Comparison of ENCODE assay signal across 9 cellular contexts in genomic region chr18:58525928-58526424, GRCh38.
DNase-seq lines count a peak whose midpoint lies in the region; ATAC-seq and TF ChIP-seq lines count a peak whose summit lies in the region.
"Had no signal": no experiment of that assay in that cellular context is flagged by ENCODE, and none has a peak within 500 bp of the region (broad histone marks: within the 10 kb centered on the region; RNA-seq: fewer than 3 reads in every experiment).

No MANE protein-coding gene starts in this region.

- TF ChIP-seq POLR2A in adrenal gland (IDR thresholded peaks at IDR 0.05): no peak

- no peak overlapping the region for H3K9ac ChIP-seq in mucosa of rectum (ENCODE audit: low read depth in 1 of 2, low read length in 2 of 2)
- H3K9ac ChIP-seq: SK-N-SH had no signal

- H3K4me1 ChIP-seq in mucosa of rectum (ENCODE audit: control insufficient read depth in 2 of 2, insufficient read depth in 2 of 2, low read length in 2 of 2) (peaks cover 26 to 35% of the 10 kb centered on the region in 2 donors), right cardiac atrium (ENCODE audit: control insufficient read depth, insufficient read depth, low read length) (no peaks in the 10 kb centered on the region), adrenal gland (replicated peaks in 1 of 2) (no peaks in the 10 kb centered on the region)

- H3K9me3 ChIP-seq in mucosa of rectum (ENCODE audit: control insufficient read depth in 2 of 2, low read length in 2 of 2): no peaks in the 10 kb centered on the region
- H3K9me3 ChIP-seq in right cardiac atrium (ENCODE audit: control insufficient read depth, low read length): no peaks in the 10 kb centered on the region
- H3K9me3 ChIP-seq in adrenal gland (replicated peaks in 1 of 3): no peaks in the 10 kb centered on the region
- H3K9me3 ChIP-seq: SK-N-SH had no signal

- intact Hi-C loops in right cardiac atrium (cut with DNase I): loop anchor here in 3 of 4 donors (5.0 to 10.0 kb wide), 3 partner anchors 139 to 549 kb away; no protein-coding TSS in a partner anchor
- intact Hi-C loops in adrenal gland (cut with DNase I): loop anchor here in 1 of 2 donors (5.0 kb wide), 1 partner anchor 236 kb away; no protein-coding TSS in a partner anchor

- peak; percentile 58 for ATAC-seq in GM18873 (IDR thresholded peaks at IDR 0.05; ENCODE audit: low FRiP score, unreplicated experiment)
- ATAC-seq in GM21786 (IDR thresholded peaks at IDR 0.05; ENCODE audit: unreplicated experiment): peak; percentile 62
- ATAC-seq in HG03571 (IDR thresholded peaks at IDR 0.05; ENCODE audit: unreplicated experiment): peak; percentile 60
- no peak for ATAC-seq in right cardiac atrium

- no peaks in the 10 kb centered on the region for H3K36me3 ChIP-seq in mucosa of rectum (ENCODE audit: control insufficient read depth in 2 of 2, insufficient read depth in 2 of 2, low read length in 2 of 2)
- H3K36me3 ChIP-seq in adrenal gland (replicated peaks in 1 of 2): no peaks in the 10 kb centered on the region

- 69% methylated on average over 1 of the region's 1 CpG for WGBS in right cardiac atrium
- WGBS in adrenal gland, 4 donors: 50 to 67% (median 53%) methylated on average over 1 of the region's 1 CpG; no CpG with 5 or more reads in 1 of the 4 donors

- peak overlapping the region; percentile 77 to 82 for H3K27ac ChIP-seq in mucosa of rectum (ENCODE audit: low read depth in 2 of 2, low read length in 2 of 2)
- no peak overlapping the region for H3K27ac ChIP-seq in right cardiac atrium (ENCODE audit: low read length)
- H3K27ac ChIP-seq in adrenal gland: no peak overlapping the region

- H3K4me3 ChIP-seq in mucosa of rectum (ENCODE audit: low read length in 2 of 2): peak overlapping the region; percentile 54 to 57
- no peak overlapping the region for H3K4me3 ChIP-seq in right cardiac atrium (ENCODE audit: low read length)
- no peak overlapping the region for H3K4me3 ChIP-seq in adrenal gland

- TF ChIP-seq CTCF in adrenal gland (IDR thresholded peaks at IDR 0.05): no peak

- DNase-seq in activated gamma-delta T cell (lab: John Stamatoyannopoulos, UW): no peak
- no peak for DNase-seq in right cardiac atrium
- DNase-seq in adrenal gland: no peak
- DNase-seq: NCI-H2029 treated with DMSO at 0.1 percent for 48 hours, SK-N-SH had no signal

- H3K27me3 ChIP-seq in mucosa of rectum (ENCODE audit: control insufficient read depth in 2 of 2, insufficient read depth in 2 of 2, low read length in 2 of 2) (no peaks in the 10 kb centered on the region), right cardiac atrium (ENCODE audit: control insufficient read depth, insufficient read depth) (no peaks in the 10 kb centered on the region), adrenal gland (no peaks in the 10 kb centered on the region)

Comparison
In these comparisons a context has a peak if more than half of its experiments do, and no peak if none do; other contexts are left out.
1. ATAC-seq: peak in GM18873 (single experiment), GM21786 (single experiment) and HG03571 (single experiment); none in right cardiac atrium (0 of 2).
2. H3K27ac ChIP-seq: peak in mucosa of rectum (2 of 2); none in right cardiac atrium (single experiment) and adrenal gland (0 of 5).
3. H3K4me3 ChIP-seq: peak in mucosa of rectum (2 of 2); none in right cardiac atrium (single experiment) and adrenal gland (0 of 4).